In genomic region chr19:17420267-17420924, GRCh38 we compare ENCODE assay signal across 8 cellular contexts. TPM values are rescaled to one million over a fixed set of nuclear protein-coding genes. Genes with fewer than 3 reads are reported as not detected.
DNase-seq lines count a peak whose midpoint lies in the region; ATAC-seq and TF ChIP-seq lines count a peak whose summit lies in the region.

No MANE protein-coding gene starts in this region.

- H3K27me3 Mint-ChIP-seq in T-cell (no peaks in the 10 kb centered on the region), memory B cell (no peaks in the 10 kb centered on the region)
- H3K27me3 Mint-ChIP-seq in dendritic cell treated with granulocyte-macrophage colony-stimulating factor and Interleukin-4, amounts not matched to agents 40 ng/mL and 50 ng/mL, for 4 days, result no peaks in the 10 kb centered on the region

- WGBS in thymus, result 4% methylated on average over 38 of the region's 38 CpGs

- ATAC-seq in HG03196 (IDR thresholded peaks at IDR 0.05; ENCODE audit: unreplicated experiment), result peak; percentile 38
- ATAC-seq in T-cell (replicated peaks in 1 of 4), result peak; percentile 5 to 43 (median 28)
- no peak for ATAC-seq in memory B cell (ENCODE audit: low read depth)

- POLR2A ChIA-PET in T-cell (lab: Charles Lee), result interaction anchor here (0.7 to 1.1 kb wide), 2 partner anchors 111 to 834 kb away, joined by 3 to 4 read pairs; partner anchors contain the start of gene DDA1 (in 1 of the 2)

- H3K27ac Mint-ChIP-seq in T-cell (peak overlapping the region; percentile 39 to 55), memory B cell (no peak overlapping the region)
- H3K27ac Mint-ChIP-seq in dendritic cell treated with granulocyte-macrophage colony-stimulating factor and Interleukin-4, amounts not matched to agents 40 ng/mL and 50 ng/mL, for 4 days, result peak overlapping the region; percentile 89

- H3K9me3 ChIP-seq in thymus (ENCODE audit: control insufficient read depth), result no peaks in the 10 kb centered on the region

- H3K27ac ChIP-seq in 22Rv1, result peak overlapping the region; percentile 83
- peak overlapping the region; percentile 68 for H3K27ac ChIP-seq in thymus (ENCODE audit: low read depth)

- peaks cover 11% of the 10 kb centered on the region for H3K36me3 ChIP-seq in thymus (ENCODE audit: control insufficient read depth, insufficient read depth)

- H3K4me1 ChIP-seq in thymus (ENCODE audit: control insufficient read depth, insufficient read depth, low read length), result peaks cover 14% of the 10 kb centered on the region

- H3K4me1 Mint-ChIP-seq in T-cell (peaks cover 17 to 20% (median 18%) of the 10 kb centered on the region in 3 donors), memory B cell (peaks cover 4% of the 10 kb centered on the region)
- peaks cover 43% of the 10 kb centered on the region for H3K4me1 Mint-ChIP-seq in dendritic cell treated with granulocyte-macrophage colony-stimulating factor and Interleukin-4, amounts not matched to agents 40 ng/mL and 50 ng/mL, for 4 days (ENCODE audit: low read depth)

- H3K27me3 ChIP-seq in thymus (ENCODE audit: control insufficient read depth, insufficient read depth), result no peaks in the 10 kb centered on the region

- H3K36me3 Mint-ChIP-seq in T-cell (peaks cover 8% of the 10 kb centered on the region), memory B cell (peaks cover 12% of the 10 kb centered on the region)
- peaks cover 66% of the 10 kb centered on the region for H3K36me3 Mint-ChIP-seq in dendritic cell treated with granulocyte-macrophage colony-stimulating factor and Interleukin-4, amounts not matched to agents 40 ng/mL and 50 ng/mL, for 4 days (ENCODE audit: low read depth)

- CTCF ChIA-PET in T-cell (lab: Charles Lee), result interaction anchor here (0.6 to 1.5 kb wide), 10 partner anchors 9 to 478 kb away, joined by 3 to 8 read pairs (median 5); partner anchors contain the start of genes BABAM1 (in 1 of the 2), BST2 (in 1 of the 2) and DDA1 (in 1 of the 2)

- H3K9me3 Mint-ChIP-seq in T-cell (no peaks in the 10 kb centered on the region), memory B cell (no peaks in the 10 kb centered on the region)
- H3K9me3 Mint-ChIP-seq in dendritic cell treated with granulocyte-macrophage colony-stimulating factor and Interleukin-4, amounts not matched to agents 40 ng/mL and 50 ng/mL, for 4 days, result no peaks in the 10 kb centered on the region

- H3K4me3 Mint-ChIP-seq in T-cell, result peak overlapping the region; percentile 87 to 93 (median 90)
- H3K4me3 Mint-ChIP-seq in dendritic cell treated with granulocyte-macrophage colony-stimulating factor and Interleukin-4, amounts not matched to agents 40 ng/mL and 50 ng/mL, for 4 days, result peak overlapping the region; percentile 87
- peak overlapping the region; percentile 94 for H3K4me3 Mint-ChIP-seq in memory B cell

- H3K4me3 ChIP-seq in thymus (ENCODE audit: low read length), result peak overlapping the region; percentile 86

- intact Hi-C loops in dendritic cell treated with granulocyte-macrophage colony-stimulating factor and Interleukin-4, amounts not matched to agents 40 ng/mL and 50 ng/mL, for 4 days (cut with micrococcal nuclease), result no loop called here

- TF ChIP-seq CTCF in 22Rv1 (IDR thresholded peaks at IDR 0.05) (peak; percentile 17; the same call in 1 of the 2 replicates), GM10266 (IDR thresholded peaks at IDR 0.05; ENCODE audit: control insufficient read depth, insufficient read depth, low read depth, missing control alignments) (no peak)

- DNase-seq in GM10266 (ENCODE audit: extremely low spot score), result peak; percentile 40
- DNase-seq in T-cell, result peak in 7 of 34 experiments; percentile 11 to 29 (median 19)
- DNase-seq in memory B cell (ENCODE audit: low spot score in 2 of 2), result peak in 1 of 2 donors; percentile 33
- no peak for DNase-seq in NCI-H1694 (lab: John Stamatoyannopoulos, UW)

RNA-seq across cellular contexts. Expression of gene MVB12A, which starts 0.5 kb away (rescaled TPM):
- total RNA-seq in T-cell, result 10 to 100 TPM; 21.0 to 41.4 (median 35.3) TPM
- 56.8 TPM for polyA plus RNA-seq in thymus

RNA-seq across cellular contexts. Expression of gene BST2, which starts 15.0 kb away (rescaled TPM):
- total RNA-seq in T-cell, result 10 to 100 TPM; 43.9 to 62.0 (median 52.2) TPM
- polyA plus RNA-seq in thymus, result 221 TPM

RNA-seq across cellular contexts. Expression of gene CCDC194, which starts 26.4 kb away (rescaled TPM):
- total RNA-seq in T-cell, result 1 to 10 TPM; 1.4 to 3.3 (median 2.6) TPM
- polyA plus RNA-seq in thymus, result 0.55 TPM

RNA-seq across cellular contexts. Expression of gene TMEM221, which starts 28.1 kb away (rescaled TPM):
- not detected for total RNA-seq in T-cell
- polyA plus RNA-seq in thymus, result 3.2 TPM

RNA-seq across cellular contexts. Expression of gene NXNL1, which starts 40.3 kb away (rescaled TPM):
- not detected for total RNA-seq in T-cell
- polyA plus RNA-seq in thymus, result not detected
